In genomic region chr18:45757644-45758043, GRCh38 we compare ENCODE assay signal across 2 cellular contexts.
TF ChIP-seq lines count a peak whose summit lies in the region.

No MANE protein-coding gene starts in this region.

TF ChIP-seq in GM23338, 12 proteins besides CTCF, POLR2A, EP300 and RAD21:
- TF ChIP-seq ZNF462 (CRISPR knock-in tag; IDR thresholded peaks at IDR 0.05) (0 out of 2 replicates have a peak, but pooled peaks have one; percentile 34), NANOG (IDR thresholded peaks at IDR 0.05; ENCODE audit: borderline replicate concordance) (peak; percentile 54; the same call in 1 of the 2 replicates)

TF ChIP-seq in H1, 55 proteins besides CTCF, POLR2A, EP300 and RAD21 (continued from another document):
- TF ChIP-seq NANOG (IDR thresholded peaks at IDR 0.05; ENCODE audit: insufficient read depth, low read depth, low read length, poor library complexity, severe bottlenecking) (peak; percentile 26), SP1 (IDR thresholded peaks at IDR 0.05; ENCODE audit: low read depth, low read length) (peak; percentile 63; the same call in 1 of the 2 replicates), TCF12 (IDR thresholded peaks at IDR 0.05; ENCODE audit: low read depth, low read length) (0 out of 2 replicates have a peak, but pooled peaks have one; percentile 59), ASH2L (IDR thresholded peaks at IDR 0.05; ENCODE audit: low read length) (peak; percentile 55)
